ENCODE assay signal across 8 cellular contexts in genomic region chr12:49553512-49554088, GRCh38. TPM values are rescaled to one million over a fixed set of nuclear protein-coding genes. Genes with fewer than 3 reads are reported as not detected.
DNase-seq lines count a peak whose midpoint lies in the region; ATAC-seq, FAIRE-seq and TF ChIP-seq lines count a peak whose summit lies in the region.

No MANE protein-coding gene starts in this region.

- H3K9me3 Mint-ChIP-seq in astrocyte (ENCODE audit: unreplicated experiment) (no peaks in the 10 kb centered on the region), mesothelial cell of epicardium (no peaks in the 10 kb centered on the region)

- no peak for DNase-seq in Right ventricle myocardium superior
- DNase-seq in right cardiac atrium, result no peak
- peak; percentile 34 for DNase-seq in NCI-H2081 treated with DMSO at 0.1 percent for 48 hours (lab: John Stamatoyannopoulos, UW)
- DNase-seq in astrocyte (ENCODE audit: low read depth), result no peak
- no peak for DNase-seq in mesothelial cell of epicardium (ENCODE audit: low spot score in 2 of 2, unreplicated experiment in 2 of 2)
- no peak for DNase-seq in H4 (ENCODE audit: low spot score)
- DNase-seq in effector CD4-positive, alpha-beta T cell, result no peak

- H3K4me1 Mint-ChIP-seq in astrocyte (ENCODE audit: low read depth, unreplicated experiment), result no peaks in the 10 kb centered on the region
- peaks cover 3% of the 10 kb centered on the region for H3K4me1 Mint-ChIP-seq in mesothelial cell of epicardium

- no peaks in the 10 kb centered on the region for H3K36me3 ChIP-seq in astrocyte (ENCODE audit: insufficient read depth, low read length)

- no peaks in the 10 kb centered on the region for H4K20me1 ChIP-seq in astrocyte (ENCODE audit: insufficient read depth, low read length)

- no peak overlapping the region for H3K9ac ChIP-seq in astrocyte (ENCODE audit: low read length)

- intact Hi-C loops in Right ventricle myocardium superior (cut with DNase I) (no loop called here), right cardiac atrium (cut with DNase I) (no loop called here)

- no peak overlapping the region for H3K4me2 ChIP-seq in astrocyte (ENCODE audit: low read length)

- TF ChIP-seq CTCF in astrocyte (IDR thresholded peaks at IDR 0.05; ENCODE audit: insufficient read depth, low read depth, low read length) (peak; percentile 28), mesothelial cell of epicardium (IDR thresholded peaks at IDR 0.05; ENCODE audit: unreplicated experiment) (peak; percentile 17)

- no peak overlapping the region for H2AFZ ChIP-seq in astrocyte (ENCODE audit: low read depth, low read length)

- FAIRE-seq in astrocyte (lab: Jason Lieb, UNC), result no peak

- H3K4me3 Mint-ChIP-seq in astrocyte (ENCODE audit: unreplicated experiment), result no peak overlapping the region
- no peak overlapping the region for H3K4me3 Mint-ChIP-seq in mesothelial cell of epicardium

- H3K27ac ChIP-seq in right cardiac atrium (ENCODE audit: low read length), result no peak overlapping the region
- H3K27ac ChIP-seq in astrocyte (ENCODE audit: low read depth, low read length), result no peak overlapping the region

- peaks cover 2% of the 10 kb centered on the region for H3K4me1 ChIP-seq in right cardiac atrium (ENCODE audit: control insufficient read depth, insufficient read depth, low read length)
- peaks cover 9% of the 10 kb centered on the region for H3K4me1 ChIP-seq in astrocyte (ENCODE audit: insufficient read depth, low read length)

- peaks cover 34% of the 10 kb centered on the region for H3K27me3 Mint-ChIP-seq in astrocyte (ENCODE audit: low read depth, unreplicated experiment)
- H3K27me3 Mint-ChIP-seq in mesothelial cell of epicardium (ENCODE audit: low read depth), result peaks cover 14% of the 10 kb centered on the region

- ATAC-seq in Right ventricle myocardium superior (ENCODE audit: poor library complexity) (peak; percentile 9), right cardiac atrium (no peak), GM21717 (IDR thresholded peaks at IDR 0.05; ENCODE audit: unreplicated experiment) (no peak)

- WGBS in right cardiac atrium, result 61% methylated on average over 2 of the region's 2 CpGs

- H3K27me3 ChIP-seq in right cardiac atrium (ENCODE audit: control insufficient read depth, insufficient read depth), result no peaks in the 10 kb centered on the region
- peaks cover 12% of the 10 kb centered on the region for H3K27me3 ChIP-seq in astrocyte (ENCODE audit: insufficient read depth, low read length)

- H3K79me2 ChIP-seq in astrocyte (ENCODE audit: insufficient read depth, low read length), result no peaks in the 10 kb centered on the region

- H3K4me3 ChIP-seq in right cardiac atrium (ENCODE audit: low read length) (no peak overlapping the region), astrocyte (ENCODE audit: insufficient read depth, low read depth, low read length) (no peak overlapping the region)

- H3K27ac Mint-ChIP-seq in astrocyte (ENCODE audit: unreplicated experiment) (no peak overlapping the region), mesothelial cell of epicardium (no peak overlapping the region)

- H3K36me3 Mint-ChIP-seq in astrocyte (ENCODE audit: low read depth, unreplicated experiment), result peaks cover 5% of the 10 kb centered on the region
- peaks cover 9% of the 10 kb centered on the region for H3K36me3 Mint-ChIP-seq in mesothelial cell of epicardium

- H3K9me3 ChIP-seq in right cardiac atrium (ENCODE audit: control insufficient read depth, low read length), result no peaks in the 10 kb centered on the region
- H3K9me3 ChIP-seq in astrocyte (ENCODE audit: insufficient read depth, low read depth, low read length), result no peaks in the 10 kb centered on the region

RNA-seq across cellular contexts. Expression of gene MCRS1, which starts 14.3 kb away (rescaled TPM):
- total RNA-seq in Right ventricle myocardium superior (83.0 TPM), right cardiac atrium (100 to 1,000 TPM in 1 of 4 donors, 10 to 100 TPM in 3; 81.7 to 115 (median 87.0) TPM), astrocyte (41.3 and 45.2 TPM in 2 replicates), mesothelial cell of epicardium (65.6 to 72.4 TPM (median 68.1 TPM) in 3 replicates)
- 72.3 TPM for polyA plus RNA-seq in right cardiac atrium
- total RNA-seq in H4 (2014; rRNA removed; shearing (Covaris generic)), result 71.7 and 77.8 TPM in 2 replicates

RNA-seq across cellular contexts. Expression of gene KCNH3, which starts 14.8 kb away (rescaled TPM):
- 0.16 TPM for total RNA-seq in Right ventricle myocardium superior
- 1 to 10 TPM in 3 of 4 donors, under 1 TPM in 1; 0.75 to 4.4 (median 1.2) TPM for total RNA-seq in right cardiac atrium
- 1.6 TPM for polyA plus RNA-seq in right cardiac atrium
- 0.14 TPM in 1 of 2 replicates, not detected in the other for total RNA-seq in astrocyte
- total RNA-seq in mesothelial cell of epicardium, result 1.8 to 2.5 TPM (median 2.3 TPM) in 3 replicates
- total RNA-seq in H4 (2014; rRNA removed; shearing (Covaris generic)), result 0.70 and 1.6 TPM in 2 replicates

RNA-seq across cellular contexts. Expression of gene FAM186B, which starts 51.8 kb away (rescaled TPM):
- total RNA-seq in Right ventricle myocardium superior (0.46 TPM), right cardiac atrium (under 1 TPM; 0.17 to 0.74 (median 0.43) TPM), astrocyte (0.57 and 0.60 TPM in 2 replicates), mesothelial cell of epicardium (0.29 to 0.50 TPM (median 0.40 TPM) in 3 replicates)
- polyA plus RNA-seq in right cardiac atrium, result 0.16 TPM
- 0.39 and 3.8 TPM in 2 replicates for total RNA-seq in H4 (2014; rRNA removed; shearing (Covaris generic))
